11 cellular contexts compared by ENCODE assay signal in the genomic region with DNA sequence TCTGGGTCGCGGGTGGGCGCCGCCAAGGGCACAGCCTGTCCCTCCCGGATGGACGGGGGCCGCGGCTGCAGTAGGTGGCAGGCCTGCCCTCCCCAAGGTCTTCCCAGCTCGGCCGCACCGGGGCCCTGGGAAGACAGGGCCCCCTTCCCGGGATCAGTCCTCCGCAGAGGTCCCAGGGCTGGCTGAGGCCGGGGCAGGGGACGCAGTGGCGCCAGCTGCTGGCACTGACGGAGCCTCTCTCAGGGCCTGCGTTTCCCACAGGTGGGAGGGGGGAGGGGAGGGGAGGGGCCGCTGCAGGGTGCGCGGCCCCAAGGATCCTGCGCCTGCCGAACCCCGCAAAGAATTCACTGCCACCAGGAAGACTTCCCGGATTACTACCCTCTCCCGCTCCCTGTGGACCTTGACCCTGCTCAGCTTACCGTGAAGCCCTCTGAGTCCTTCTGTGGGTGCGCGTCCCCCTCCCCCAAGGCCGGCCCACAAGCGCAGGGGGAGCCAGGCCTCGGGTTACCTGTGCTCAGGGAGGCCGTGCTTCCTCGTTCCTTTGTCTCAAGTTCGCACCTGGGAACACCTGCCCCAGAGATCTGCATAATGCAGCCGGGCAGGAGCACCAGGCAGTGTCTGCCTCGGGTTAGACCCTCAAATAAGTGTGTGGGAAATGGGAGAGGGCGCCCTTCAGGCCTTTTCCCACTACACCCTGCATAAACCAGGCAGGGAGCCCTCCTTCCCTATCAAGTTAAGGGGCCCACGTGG. TPM values are rescaled to one million over a fixed set of nuclear protein-coding genes. Genes with fewer than 3 reads are reported as not detected.
DNase-seq lines count a peak whose midpoint lies in the region; ATAC-seq, FAIRE-seq and TF ChIP-seq lines count a peak whose summit lies in the region.
"Had no signal": no experiment of that assay in that cellular context is flagged by ENCODE, and none has a peak within 500 bp of the region (broad histone marks: within the 10 kb centered on the region; RNA-seq: fewer than 3 reads in every experiment).

No MANE protein-coding gene starts in this region.

- H3K79me2 ChIP-seq in K562 (ENCODE audit: control insufficient read depth, insufficient read depth, low read length) = no peaks in the 10 kb centered on the region

- POLR2A ChIA-PET in K562 (lab: Yijun Ruan, JAX) = interaction anchor here (1.3 kb wide), 1 partner anchor 9 kb away, joined by 4 read pairs; the partner anchor contains the start of genes FASTKD5 and UBOX5

- no peak overlapping the region for H3K4me2 ChIP-seq in K562 (ENCODE audit: insufficient read depth, low read length)
- H3K4me2 ChIP-seq: BLaER1 treated with 17β-estradiol and CSF1 and Interleukin-3, amounts not matched to agents 10 nM and 100 nM had no signal

- no peak overlapping the region for H3K27ac Mint-ChIP-seq in activated naive CD8-positive, alpha-beta T cell
- no peak overlapping the region for H3K27ac Mint-ChIP-seq in activated naive CD8-positive, alpha-beta T cell treated with anti-CD3 and anti-CD28 coated beads, Interleukin-2, amount 50 U/mL, for 24 hours
- H3K27ac Mint-ChIP-seq in type B pancreatic cell = peak overlapping the region; percentile 82
- H3K27ac Mint-ChIP-seq: memory B cell had no signal

- peaks cover 12% of the 10 kb centered on the region for H3K4me1 Mint-ChIP-seq in activated naive CD8-positive, alpha-beta T cell (ENCODE audit: low read depth)
- peaks cover 11% of the 10 kb centered on the region for H3K4me1 Mint-ChIP-seq in activated naive CD8-positive, alpha-beta T cell treated with anti-CD3 and anti-CD28 coated beads, Interleukin-2, amount 50 U/mL, for 24 hours
- peaks cover 16% of the 10 kb centered on the region for H3K4me1 Mint-ChIP-seq in type B pancreatic cell (ENCODE audit: unreplicated experiment)

- no peak overlapping the region for H2AFZ ChIP-seq in K562 (ENCODE audit: low read depth, low read length)

- no peaks in the 10 kb centered on the region for H4K20me1 ChIP-seq in K562 (replicated peaks; ENCODE audit: control insufficient read depth, insufficient read depth, low read length)

- H3K36me3 ChIP-seq in K562 (ENCODE audit: control insufficient read depth, insufficient read depth, low read length) = no peaks in the 10 kb centered on the region
- H3K36me3 ChIP-seq: BLaER1 treated with 17β-estradiol and CSF1 and Interleukin-3, amounts not matched to agents 10 nM and 100 nM had no signal

- TF ChIP-seq RAD21 in K562 (CRISPR knock-in tag; conservative IDR thresholded peaks at IDR 0.05 in 1 of 2, IDR thresholded peaks at IDR 0.05 in 1 of 2) = no peak

- FAIRE-seq in K562 (lab: Jason Lieb, UNC) = no peak

- H3K27ac ChIP-seq in K562 (ENCODE audit: extremely low read depth, low read depth, low read length) = no peak overlapping the region
- H3K27ac ChIP-seq: BLaER1 treated with 17β-estradiol and CSF1 and Interleukin-3, amounts not matched to agents 10 nM and 100 nM; SK-N-MC had no signal

- intact Hi-C loops in K562 (cut with micrococcal nuclease) = no loop called here

- DNase-seq in activated naive CD8-positive, alpha-beta T cell treated with anti-CD3 and anti-CD28 coated beads, Interleukin-2, amount 50 U/mL, for 24 hours = no peak
- DNase-seq in K562 (ENCODE audit: extremely low read depth in 1 of 4, low spot score in 3 of 4) = peak in 1 of 4 experiments; percentile 31
- peak; percentile 40 for DNase-seq in left lobe of liver (ENCODE audit: low spot score)
- no peak for DNase-seq in type B pancreatic cell (ENCODE audit: extremely low spot score, unreplicated experiment)
- DNase-seq in SK-N-DZ (ENCODE audit: low spot score) = no peak
- no peak for DNase-seq in NCI-H1694 treated with DMSO at 0.1 percent for 48 hours (lab: John Stamatoyannopoulos, UW)
- DNase-seq in GM10266 (ENCODE audit: extremely low spot score) = no peak

- CTCF ChIA-PET in K562 (lab: Yijun Ruan, JAX; ENCODE audit: low intra/inter-chr PET ratio) = no interaction called here

- H3K9ac ChIP-seq in K562 (ENCODE audit: insufficient read depth in 1 of 2, low read depth in 2 of 2, low read length in 2 of 2) = no peak overlapping the region
- H3K9ac ChIP-seq: BLaER1 treated with 17β-estradiol and CSF1 and Interleukin-3, amounts not matched to agents 10 nM and 100 nM had no signal

- 36% methylated on average over 8 of the region's 39 CpGs for WGBS in K562 (ENCODE audit: insufficient coverage, low coverage, missing lambda C conversion rate)

- no peak for TF ChIP-seq POLR2A in K562 (conservative IDR thresholded peaks at IDR 0.05)

- no peaks in the 10 kb centered on the region for H3K9me3 ChIP-seq in K562 (replicated peaks; ENCODE audit: control insufficient read depth, insufficient read depth, low read depth, low read length)
- H3K9me3 ChIP-seq: BLaER1 treated with 17β-estradiol and CSF1 and Interleukin-3, amounts not matched to agents 10 nM and 100 nM had no signal

- no peaks in the 10 kb centered on the region for H3K36me3 Mint-ChIP-seq in activated naive CD8-positive, alpha-beta T cell
- H3K36me3 Mint-ChIP-seq in activated naive CD8-positive, alpha-beta T cell treated with anti-CD3 and anti-CD28 coated beads, Interleukin-2, amount 50 U/mL, for 24 hours (ENCODE audit: low read depth) = no peaks in the 10 kb centered on the region
- H3K36me3 Mint-ChIP-seq in type B pancreatic cell = no peaks in the 10 kb centered on the region
- H3K36me3 Mint-ChIP-seq: memory B cell had no signal

- H3K4me3 ChIP-seq in K562 = no peak overlapping the region
- H3K4me3 ChIP-seq: BLaER1 treated with 17β-estradiol and CSF1 and Interleukin-3, amounts not matched to agents 10 nM and 100 nM; SK-N-MC had no signal

- H3K9me1 ChIP-seq in K562 (ENCODE audit: control insufficient read depth, insufficient read depth, low read length) = no peaks in the 10 kb centered on the region

- peak overlapping the region; percentile 42 for H3K4me3 Mint-ChIP-seq in activated naive CD8-positive, alpha-beta T cell
- no peak overlapping the region for H3K4me3 Mint-ChIP-seq in activated naive CD8-positive, alpha-beta T cell treated with anti-CD3 and anti-CD28 coated beads, Interleukin-2, amount 50 U/mL, for 24 hours
- peak overlapping the region; percentile 88 for H3K4me3 Mint-ChIP-seq in type B pancreatic cell
- H3K4me3 Mint-ChIP-seq: memory B cell had no signal

- ATAC-seq in activated naive CD8-positive, alpha-beta T cell treated with anti-CD3 and anti-CD28 coated beads, Interleukin-2, amount 50 U/mL, for 24 hours = no peak
- no peak for ATAC-seq in K562
- peak; percentile 20 for ATAC-seq in left lobe of liver

- no peak for TF ChIP-seq CTCF in K562 (IDR thresholded peaks at IDR 0.05 in 2 of 3, conservative IDR thresholded peaks at IDR 0.05 in 1 of 3; ENCODE audit: insufficient read depth in 2 of 3, low read depth in 1 of 3, low read length in 3 of 3)
- TF ChIP-seq CTCF in type B pancreatic cell (conservative IDR thresholded peaks at IDR 0.05) = no peak
- TF ChIP-seq CTCF in GM10266 (IDR thresholded peaks at IDR 0.05; ENCODE audit: control insufficient read depth, insufficient read depth, low read depth, missing control alignments) = no peak

- no peaks in the 10 kb centered on the region for H3K27me3 ChIP-seq in K562 (ENCODE audit: control insufficient read depth in 2 of 2, insufficient read depth in 2 of 2, low read length in 2 of 2)

- H3K9me3 Mint-ChIP-seq in activated naive CD8-positive, alpha-beta T cell (ENCODE audit: low read depth) = no peaks in the 10 kb centered on the region
- H3K9me3 Mint-ChIP-seq in activated naive CD8-positive, alpha-beta T cell treated with anti-CD3 and anti-CD28 coated beads, Interleukin-2, amount 50 U/mL, for 24 hours = no peaks in the 10 kb centered on the region
- no peaks in the 10 kb centered on the region for H3K9me3 Mint-ChIP-seq in type B pancreatic cell
- H3K9me3 Mint-ChIP-seq: memory B cell had no signal

- peaks cover 6% of the 10 kb centered on the region for H3K27me3 Mint-ChIP-seq in activated naive CD8-positive, alpha-beta T cell
- peaks cover 12% of the 10 kb centered on the region for H3K27me3 Mint-ChIP-seq in activated naive CD8-positive, alpha-beta T cell treated with anti-CD3 and anti-CD28 coated beads, Interleukin-2, amount 50 U/mL, for 24 hours
- H3K27me3 Mint-ChIP-seq in type B pancreatic cell = peaks cover 14% of the 10 kb centered on the region

- no peak for TF ChIP-seq EP300 in K562 (IDR thresholded peaks at IDR 0.05; ENCODE audit: low read length)

- no TSS peak for BruUV-seq in K562 (replicated peaks; lab: Mats Ljungman, UMichigan)

- peaks cover 0 to 50% of the 10 kb centered on the region in 2 experiments; a peak in 3 of 5 replicates for H3K4me1 ChIP-seq in K562 (replicated peaks in 1 of 2; ENCODE audit: control insufficient read depth in 2 of 2, insufficient read depth in 2 of 2, low read length in 2 of 2)

- in situ Hi-C loops in K562 (cut with MboI) = no loop called here

RNA-seq across cellular contexts. Expression of gene LZTS3, which starts 5.1 kb away (rescaled TPM):
- total RNA-seq in K562 (2011; cell fraction: chromatin; rRNA removed; ENCODE audit: low replicate concordance) = 3.8 and 12.3 TPM in 2 replicates
- 7.0 and 8.0 TPM in 2 replicates for total RNA-seq in K562 (2011; cell fraction: nucleolus; rRNA removed)
- 5.1 and 5.7 TPM in 2 replicates for total RNA-seq in K562 (2011; cell fraction: nucleoplasm; rRNA removed)
- total RNA-seq in K562 (2014; rRNA removed) = 2.8 and 3.4 TPM in 2 replicates
- total RNA-seq in K562 (2014; rRNA removed; fragmentation: Illumina TruSeq; extraction: Trizol) = 0.70 and 0.73 TPM in 2 replicates
- total RNA-seq in K562 (2015; rRNA removed; fragmentation: Illumina TruSeq; extraction: Trizol) = 1.1 and 1.2 TPM in 2 replicates
- 2.4 and 2.9 TPM in 2 replicates for total RNA-seq in K562 (2021)
- polyA plus RNA-seq in K562 (2011; rRNA removed) = 2.4 and 4.0 TPM in 2 replicates
- 4.6 and 7.3 TPM in 2 replicates for polyA plus RNA-seq in K562 (2011; cell fraction: cytosol; rRNA removed)
- 10.3 and 10.6 TPM in 2 replicates for polyA plus RNA-seq in K562 (2011; cell fraction: nucleus; rRNA removed)
- polyA plus RNA-seq in K562 (2012) = 1.4 and 1.7 TPM in 2 replicates
- 2.0 and 2.3 TPM in 2 replicates for polyA plus RNA-seq in K562 (2014; fragmentation: Illumina TruSeq; extraction: Trizol)
- under 1 TPM; 0.07 to 0.28 TPM for polyA plus RNA-seq in K562 (2014; fragmentation: Nextera tagmentation; extraction: Ambion mirVana)
- 2.6 and 2.8 TPM in 2 replicates for polyA plus RNA-seq in K562 (2014; rRNA removed)
- 1.2 and 2.1 TPM in 2 replicates for polyA minus RNA-seq in K562 (2011; rRNA and poly(A)+ RNA removed)
- polyA minus RNA-seq in K562 (2011; cell fraction: cytosol; rRNA and poly(A)+ RNA removed) = 1.7 and 4.8 TPM in 2 replicates
- 1.2 and 1.8 TPM in 2 replicates for polyA minus RNA-seq in K562 (2011; cell fraction: nucleus; rRNA and poly(A)+ RNA removed)
- total RNA-seq in left lobe of liver = 5.7 TPM
- total RNA-seq in type B pancreatic cell (ENCODE audit: low replicate concordance) = 17.2 and 17.3 TPM in 2 replicates
- polyA plus RNA-seq in SK-N-DZ (2014; cell fraction: cytosol; rRNA removed) = 5.2 and 10.5 TPM in 2 replicates
- 14.7 and 18.2 TPM in 2 replicates for polyA plus RNA-seq in SK-N-DZ (2014; cell fraction: nucleus; rRNA removed)

RNA-seq across cellular contexts. Expression of gene FASTKD5, which starts 8.6 kb away (rescaled TPM):
- 21.4 and 33.7 TPM in 2 replicates for total RNA-seq in K562 (2011; cell fraction: chromatin; rRNA removed; ENCODE audit: low replicate concordance)
- 15.5 and 15.7 TPM in 2 replicates for total RNA-seq in K562 (2011; cell fraction: nucleolus; rRNA removed)
- total RNA-seq in K562 (2011; cell fraction: nucleoplasm; rRNA removed) = 13.7 and 18.6 TPM in 2 replicates
- total RNA-seq in K562 (2014; rRNA removed) (19.8 and 20.7 TPM in 2 replicates), K562 (2014; rRNA removed; fragmentation: Illumina TruSeq; extraction: Trizol) (24.4 and 25.4 TPM in 2 replicates), K562 (2015; rRNA removed; fragmentation: Illumina TruSeq; extraction: Trizol) (24.3 and 25.2 TPM in 2 replicates), K562 (2021) (21.2 and 22.8 TPM in 2 replicates), left lobe of liver (9.3 TPM), type B pancreatic cell (ENCODE audit: low replicate concordance) (19.4 and 22.0 TPM in 2 replicates)
- polyA plus RNA-seq in K562 (2011; rRNA removed) (32.5 and 36.6 TPM in 2 replicates), K562 (2014; fragmentation: Illumina TruSeq; extraction: Trizol) (23.4 and 25.9 TPM in 2 replicates), K562 (2014; fragmentation: Nextera tagmentation; extraction: Ambion mirVana) (10 to 100 TPM; 31.7 to 35.8 TPM), K562 (2014; rRNA removed) (23.6 and 24.3 TPM in 2 replicates)
- polyA plus RNA-seq in K562 (2011; cell fraction: cytosol; rRNA removed) = 13.6 and 25.6 TPM in 2 replicates
- polyA plus RNA-seq in K562 (2011; cell fraction: nucleus; rRNA removed) = 10.9 and 22.1 TPM in 2 replicates
- 12.1 and 15.1 TPM in 2 replicates for polyA plus RNA-seq in K562 (2012)
- 35.6 and 49.1 TPM in 2 replicates for polyA minus RNA-seq in K562 (2011; rRNA and poly(A)+ RNA removed)
- 13.5 and 13.9 TPM in 2 replicates for polyA minus RNA-seq in K562 (2011; cell fraction: cytosol; rRNA and poly(A)+ RNA removed)
- polyA minus RNA-seq in K562 (2011; cell fraction: nucleus; rRNA and poly(A)+ RNA removed) = 5.7 and 16.3 TPM in 2 replicates
- 29.1 and 34.6 TPM in 2 replicates for polyA plus RNA-seq in SK-N-DZ (2014; cell fraction: cytosol; rRNA removed)
- 17.1 and 19.9 TPM in 2 replicates for polyA plus RNA-seq in SK-N-DZ (2014; cell fraction: nucleus; rRNA removed)

RNA-seq across cellular contexts. Expression of gene UBOX5, which starts 8.6 kb away (rescaled TPM):
- 4.9 and 13.2 TPM in 2 replicates for total RNA-seq in K562 (2011; cell fraction: chromatin; rRNA removed; ENCODE audit: low replicate concordance)
- 7.1 and 7.2 TPM in 2 replicates for total RNA-seq in K562 (2011; cell fraction: nucleolus; rRNA removed)
- total RNA-seq in K562 (2011; cell fraction: nucleoplasm; rRNA removed) = 7.6 and 7.8 TPM in 2 replicates
- total RNA-seq in K562 (2014; rRNA removed) (2.8 and 4.4 TPM in 2 replicates), K562 (2014; rRNA removed; fragmentation: Illumina TruSeq; extraction: Trizol) (1.3 and 1.8 TPM in 2 replicates), K562 (2015; rRNA removed; fragmentation: Illumina TruSeq; extraction: Trizol) (2.0 and 2.3 TPM in 2 replicates), K562 (2021) (5.0 and 5.4 TPM in 2 replicates), left lobe of liver (2.7 TPM), type B pancreatic cell (ENCODE audit: low replicate concordance) (6.6 and 6.9 TPM in 2 replicates)
- polyA plus RNA-seq in K562 (2011; rRNA removed) (2.2 and 6.4 TPM in 2 replicates), K562 (2014; fragmentation: Illumina TruSeq; extraction: Trizol) (3.9 and 4.1 TPM in 2 replicates), K562 (2014; fragmentation: Nextera tagmentation; extraction: Ambion mirVana) (under 1 TPM; 0.24 to 0.85 TPM), K562 (2014; rRNA removed) (2.1 and 2.2 TPM in 2 replicates)
- polyA plus RNA-seq in K562 (2011; cell fraction: cytosol; rRNA removed) = 3.7 and 4.6 TPM in 2 replicates
- polyA plus RNA-seq in K562 (2011; cell fraction: nucleus; rRNA removed) = 3.1 and 4.1 TPM in 2 replicates
- polyA plus RNA-seq in K562 (2012) = 3.3 and 3.4 TPM in 2 replicates
- 3.2 and 4.3 TPM in 2 replicates for polyA minus RNA-seq in K562 (2011; rRNA and poly(A)+ RNA removed)
- polyA minus RNA-seq in K562 (2011; cell fraction: cytosol; rRNA and poly(A)+ RNA removed) = 3.3 and 6.9 TPM in 2 replicates
- 1.9 and 3.8 TPM in 2 replicates for polyA minus RNA-seq in K562 (2011; cell fraction: nucleus; rRNA and poly(A)+ RNA removed)
- 2.9 and 3.3 TPM in 2 replicates for polyA plus RNA-seq in SK-N-DZ (2014; cell fraction: cytosol; rRNA removed)
- 2.0 and 2.5 TPM in 2 replicates for polyA plus RNA-seq in SK-N-DZ (2014; cell fraction: nucleus; rRNA removed)

RNA-seq across cellular contexts. Expression of gene DDRGK1, which starts 36.2 kb away (rescaled TPM):
- 59.1 and 80.5 TPM in 2 replicates for total RNA-seq in K562 (2011; cell fraction: chromatin; rRNA removed; ENCODE audit: low replicate concordance)
- 65.5 and 65.9 TPM in 2 replicates for total RNA-seq in K562 (2011; cell fraction: nucleolus; rRNA removed)
- total RNA-seq in K562 (2011; cell fraction: nucleoplasm; rRNA removed) = 71.2 and 83.1 TPM in 2 replicates
- total RNA-seq in K562 (2014; rRNA removed) (52.3 and 55.9 TPM in 2 replicates), K562 (2014; rRNA removed; fragmentation: Illumina TruSeq; extraction: Trizol) (13.5 and 18.7 TPM in 2 replicates), K562 (2015; rRNA removed; fragmentation: Illumina TruSeq; extraction: Trizol) (29.8 and 31.3 TPM in 2 replicates), K562 (2021) (37.1 and 45.1 TPM in 2 replicates), left lobe of liver (71.0 TPM), type B pancreatic cell (ENCODE audit: low replicate concordance) (56.7 and 61.6 TPM in 2 replicates)
- polyA plus RNA-seq in K562 (2011; rRNA removed) (29.1 and 67.9 TPM in 2 replicates), K562 (2014; fragmentation: Illumina TruSeq; extraction: Trizol) (22.1 and 31.4 TPM in 2 replicates), K562 (2014; fragmentation: Nextera tagmentation; extraction: Ambion mirVana) (1 to 10 TPM; 2.3 to 3.4 TPM), K562 (2014; rRNA removed) (46.2 and 54.4 TPM in 2 replicates)
- 35.1 and 63.8 TPM in 2 replicates for polyA plus RNA-seq in K562 (2011; cell fraction: cytosol; rRNA removed)
- 92.4 and 212 TPM in 2 replicates for polyA plus RNA-seq in K562 (2011; cell fraction: nucleus; rRNA removed)
- 34.4 and 35.1 TPM in 2 replicates for polyA plus RNA-seq in K562 (2012)
- polyA minus RNA-seq in K562 (2011; rRNA and poly(A)+ RNA removed) = 19.0 and 25.7 TPM in 2 replicates
- 16.6 and 19.7 TPM in 2 replicates for polyA minus RNA-seq in K562 (2011; cell fraction: cytosol; rRNA and poly(A)+ RNA removed)
- 8.5 and 29.2 TPM in 2 replicates for polyA minus RNA-seq in K562 (2011; cell fraction: nucleus; rRNA and poly(A)+ RNA removed)
- polyA plus RNA-seq in SK-N-DZ (2014; cell fraction: cytosol; rRNA removed) = 47.6 and 91.3 TPM in 2 replicates
- 59.5 and 66.3 TPM in 2 replicates for polyA plus RNA-seq in SK-N-DZ (2014; cell fraction: nucleus; rRNA removed)

RNA-seq across cellular contexts. Expression of gene ITPA, which starts 41.0 kb away (rescaled TPM):
- total RNA-seq in K562 (2011; cell fraction: chromatin; rRNA removed; ENCODE audit: low replicate concordance) = 17.6 and 37.3 TPM in 2 replicates
- total RNA-seq in K562 (2011; cell fraction: nucleolus; rRNA removed) = 25.0 and 29.3 TPM in 2 replicates
- 22.3 and 33.4 TPM in 2 replicates for total RNA-seq in K562 (2011; cell fraction: nucleoplasm; rRNA removed)
- total RNA-seq in K562 (2014; rRNA removed) = 57.9 and 69.1 TPM in 2 replicates
- total RNA-seq in K562 (2014; rRNA removed; fragmentation: Illumina TruSeq; extraction: Trizol) = 25.6 and 29.1 TPM in 2 replicates
- total RNA-seq in K562 (2015; rRNA removed; fragmentation: Illumina TruSeq; extraction: Trizol) = 37.9 and 38.4 TPM in 2 replicates
- total RNA-seq in K562 (2021) = 59.8 and 70.1 TPM in 2 replicates
- 31.9 and 48.1 TPM in 2 replicates for polyA plus RNA-seq in K562 (2011; rRNA removed)
- polyA plus RNA-seq in K562 (2011; cell fraction: cytosol; rRNA removed) = 50.7 and 79.6 TPM in 2 replicates
- polyA plus RNA-seq in K562 (2011; cell fraction: nucleus; rRNA removed) = 37.7 and 38.1 TPM in 2 replicates
- 40.6 and 45.0 TPM in 2 replicates for polyA plus RNA-seq in K562 (2012)
- 36.7 and 46.9 TPM in 2 replicates for polyA plus RNA-seq in K562 (2014; fragmentation: Illumina TruSeq; extraction: Trizol)
- 10 to 100 TPM in 1 of 2 experiments, 1 to 10 TPM in 1; 5.0 to 20.1 TPM for polyA plus RNA-seq in K562 (2014; fragmentation: Nextera tagmentation; extraction: Ambion mirVana)
- 79.7 and 81.3 TPM in 2 replicates for polyA plus RNA-seq in K562 (2014; rRNA removed)
- 9.4 and 11.0 TPM in 2 replicates for polyA minus RNA-seq in K562 (2011; rRNA and poly(A)+ RNA removed)
- 12.7 and 13.8 TPM in 2 replicates for polyA minus RNA-seq in K562 (2011; cell fraction: cytosol; rRNA and poly(A)+ RNA removed)
- 7.0 and 10.7 TPM in 2 replicates for polyA minus RNA-seq in K562 (2011; cell fraction: nucleus; rRNA and poly(A)+ RNA removed)
- 25.3 TPM for total RNA-seq in left lobe of liver
- total RNA-seq in type B pancreatic cell (ENCODE audit: low replicate concordance) = 51.7 and 59.7 TPM in 2 replicates
- 87.5 and 88.9 TPM in 2 replicates for polyA plus RNA-seq in SK-N-DZ (2014; cell fraction: cytosol; rRNA removed)
- polyA plus RNA-seq in SK-N-DZ (2014; cell fraction: nucleus; rRNA removed) = 119 and 121 TPM in 2 replicates
